ENCODE assay signal across 8 cellular contexts in genomic region chr2:43217228-43218220, GRCh38. TPM values are rescaled to one million over a fixed set of nuclear protein-coding genes. Genes with fewer than 3 reads are reported as not detected.
A peak's percentile ranks its signal among the peaks of the same experiment; 100 is the strongest.
DNase-seq lines count a peak whose midpoint lies in the region; ATAC-seq and TF ChIP-seq lines count a peak whose summit lies in the region.

No MANE protein-coding gene starts in this region.

- peak overlapping the region; percentile 98 for H3K27ac ChIP-seq in ascending aorta
- H3K27ac ChIP-seq in lower lobe of right lung: peak overlapping the region; percentile 100
- H3K27ac ChIP-seq in upper lobe of left lung: peak overlapping the region; percentile 99 to 100 (median 99)

- 59 to 65% methylated on average over 10 to 14 of the region's 14 CpGs for WGBS in upper lobe of left lung, 2 donors

- no peak for TF ChIP-seq POLR2A in upper lobe of left lung (IDR thresholded peaks at IDR 0.05)

- no peaks in the 10 kb centered on the region for H3K27me3 Mint-ChIP-seq in activated naive CD4-positive, alpha-beta T cell treated with anti-CD3 and anti-CD28 coated beads for 36 hours (ENCODE audit: low read depth)

- no peaks in the 10 kb centered on the region for H3K27me3 ChIP-seq in ascending aorta
- H3K27me3 ChIP-seq in lower lobe of right lung (ENCODE audit: low read depth): no peaks in the 10 kb centered on the region
- H3K27me3 ChIP-seq in upper lobe of left lung: no peaks in the 10 kb centered on the region

- H3K9me3 ChIP-seq in ascending aorta: no peaks in the 10 kb centered on the region
- H3K9me3 ChIP-seq in lower lobe of right lung: no peaks in the 10 kb centered on the region
- no peaks in the 10 kb centered on the region for H3K9me3 ChIP-seq in upper lobe of left lung

- intact Hi-C loops in activated naive CD4-positive, alpha-beta T cell treated with anti-CD3 and anti-CD28 coated beads for 36 hours (cut with micrococcal nuclease): no loop called here
- intact Hi-C loops in ascending aorta (cut with DNase I) (loop anchor here (1.0 to 2.0 kb wide), 2 partner anchors 39 to 59 kb away; no protein-coding TSS in a partner anchor), lower lobe of right lung (cut with DNase I) (no loop called here)

- ATAC-seq in activated naive CD4-positive, alpha-beta T cell treated with anti-CD3 and anti-CD28 coated beads, Interleukin-2, amount 50 U/mL, for 72 hours: no peak
- ATAC-seq in lower lobe of right lung (no peak), upper lobe of left lung (ENCODE audit: low FRiP score in 2 of 2) (no peak), HG03025 (IDR thresholded peaks at IDR 0.05; ENCODE audit: low FRiP score, unreplicated experiment) (no peak)

- DNase-seq in activated naive CD4-positive, alpha-beta T cell treated with anti-CD3 and anti-CD28 coated beads for 36 hours: no peak
- no peak for DNase-seq in activated naive CD4-positive, alpha-beta T cell treated with anti-CD3 and anti-CD28 coated beads, Interleukin-2, amount 50 U/mL, for 72 hours (ENCODE audit: low spot score in 2 of 2)
- DNase-seq in ascending aorta (ENCODE audit: low spot score in 2 of 2) (no peak), lower lobe of right lung (no peak), upper lobe of left lung (no peak), H4 (ENCODE audit: low spot score) (no peak), SW480 (ENCODE audit: low spot score) (no peak)

- peak overlapping the region; percentile 98 for H3K27ac Mint-ChIP-seq in activated naive CD4-positive, alpha-beta T cell treated with anti-CD3 and anti-CD28 coated beads for 36 hours
- H3K27ac Mint-ChIP-seq in activated naive CD4-positive, alpha-beta T cell treated with anti-CD3 and anti-CD28 coated beads, Interleukin-2, amount 50 U/mL, for 72 hours: peak overlapping the region in 1 of 2 donors; percentile 91

- TF ChIP-seq CTCF in ascending aorta (IDR thresholded peaks at IDR 0.05) (no peak), lower lobe of right lung (IDR thresholded peaks at IDR 0.05) (no peak), upper lobe of left lung (IDR thresholded peaks at IDR 0.05) (no peak)

- peak overlapping the region; percentile 24 for H3K4me3 Mint-ChIP-seq in activated naive CD4-positive, alpha-beta T cell treated with anti-CD3 and anti-CD28 coated beads for 36 hours

- peaks cover 13% of the 10 kb centered on the region for H3K36me3 Mint-ChIP-seq in activated naive CD4-positive, alpha-beta T cell treated with anti-CD3 and anti-CD28 coated beads for 36 hours (ENCODE audit: low read depth)
- H3K36me3 Mint-ChIP-seq in activated naive CD4-positive, alpha-beta T cell treated with anti-CD3 and anti-CD28 coated beads, Interleukin-2, amount 50 U/mL, for 72 hours: peaks cover 10 to 16% of the 10 kb centered on the region in 2 donors

- H3K36me3 ChIP-seq in ascending aorta (peaks cover 2 to 4% of the 10 kb centered on the region in 2 donors), lower lobe of right lung (peaks cover 5% of the 10 kb centered on the region), upper lobe of left lung (peaks cover 0 to 2% (median 0%) of the 10 kb centered on the region in 4 donors)

- H3K4me1 ChIP-seq in ascending aorta (peaks cover 20 to 46% of the 10 kb centered on the region in 2 donors), lower lobe of right lung (peaks cover 58% of the 10 kb centered on the region), upper lobe of left lung (peaks cover 54 to 67% (median 59%) of the 10 kb centered on the region in 4 donors)

- CTCF ChIA-PET in activated naive CD4-positive, alpha-beta T cell treated with anti-CD3 and anti-CD28 coated beads for 36 hours (lab: Charles Lee): interaction anchor here (0.8 to 13.9 kb wide), 12 partner anchors 10 to 89 kb away, joined by 3 to 505 read pairs (median 6); partner anchors contain the start of gene ZFP36L2

- peaks cover 50% of the 10 kb centered on the region for H3K4me1 Mint-ChIP-seq in activated naive CD4-positive, alpha-beta T cell treated with anti-CD3 and anti-CD28 coated beads for 36 hours (ENCODE audit: low read depth)

- H3K4me3 ChIP-seq in ascending aorta: peak overlapping the region; percentile 81 to 89
- H3K4me3 ChIP-seq in lower lobe of right lung: peak overlapping the region; percentile 95
- peak overlapping the region in 1 of 4 donors; percentile 72 for H3K4me3 ChIP-seq in upper lobe of left lung

- H3K9me3 Mint-ChIP-seq in activated naive CD4-positive, alpha-beta T cell treated with anti-CD3 and anti-CD28 coated beads for 36 hours: no peaks in the 10 kb centered on the region
- no peaks in the 10 kb centered on the region for H3K9me3 Mint-ChIP-seq in activated naive CD4-positive, alpha-beta T cell treated with anti-CD3 and anti-CD28 coated beads, Interleukin-2, amount 50 U/mL, for 72 hours

- TF ChIP-seq EP300 in upper lobe of left lung (IDR thresholded peaks at IDR 0.05): no peak

RNA-seq across cellular contexts. Expression of gene ZFP36L2, which starts 8.9 kb away (rescaled TPM):
- total RNA-seq in activated naive CD4-positive, alpha-beta T cell treated with anti-CD3 and anti-CD28 coated beads for 36 hours: 10 to 100 TPM; 37.3 to 38.4 TPM
- total RNA-seq in activated naive CD4-positive, alpha-beta T cell treated with anti-CD3 and anti-CD28 coated beads, Interleukin-2, amount 50 U/mL, for 72 hours: 10 to 100 TPM; 27.3 to 70.4 TPM
- total RNA-seq in ascending aorta (148 TPM), lower lobe of right lung (136 TPM), upper lobe of left lung (100 to 1,000 TPM in 4 of 6 donors, 10 to 100 TPM in 2; 65.4 to 180 (median 127) TPM)
- 1.2 and 2.1 TPM in 2 replicates for total RNA-seq in H4 (2014; rRNA removed; shearing (Covaris generic))
